In genomic region chr12:99131761-99132199, GRCh38 we compare ENCODE assay signal across 9 cellular contexts.
DNase-seq lines count a peak whose midpoint lies in the region; ATAC-seq and TF ChIP-seq lines count a peak whose summit lies in the region.
"Had no signal": no experiment of that assay in that cellular context is flagged by ENCODE, and none has a peak within 500 bp of the region (broad histone marks: within the 10 kb centered on the region; RNA-seq: fewer than 3 reads in every experiment).

No MANE protein-coding gene starts in this region.

- in situ Hi-C loops in HAP-1 (cut with MboI; ENCODE audit: low sequenced_read_pairs): no loop called here

- H3K9ac ChIP-seq in iPS-20b (ENCODE audit: low read depth, low read length): no peak overlapping the region; the same call in 1 of the 2 replicates

- CTCF ChIA-PET in Caco-2 (lab: Charles Lee): no interaction called here

- POLR2A ChIA-PET in Caco-2 (lab: Charles Lee): no interaction called here

- intact Hi-C loops in Right ventricle myocardium inferior (cut with DNase I) (no loop called here), cardiac septum (cut with DNase I) (no loop called here), Caco-2 (cut with micrococcal nuclease; ENCODE audit: unreplicated experiment) (no loop called here)

- DNase-seq in Right ventricle myocardium inferior (ENCODE audit: missing footprints) (peak; percentile 61), cardiac septum (ENCODE audit: low spot score) (no peak), SK-N-DZ (ENCODE audit: low spot score) (peak; percentile 65), erythroblast (lab: John Stamatoyannopoulos, UW) (no peak), Caco-2 (no peak), HAP-1 (ENCODE audit: low spot score in 2 of 2) (no peak)
- no peak for DNase-seq in activated effector memory CD4-positive, alpha-beta T cell treated with anti-CD3 and anti-CD28 coated beads, Interleukin-2, amount 50 U/mL, for 16 hours
- DNase-seq: immature natural killer cell had no signal

- peak overlapping the region; percentile 2; the same call in 1 of the 2 replicates for H3K4me3 ChIP-seq in iPS-20b (ENCODE audit: low read length)
- H3K4me3 ChIP-seq in Caco-2 (ENCODE audit: low read depth, low read length): no peak overlapping the region
- H3K4me3 ChIP-seq in HAP-1: no peak overlapping the region

- no peak for TF ChIP-seq POLR2A in erythroblast (IDR thresholded peaks at IDR 0.05; ENCODE audit: low read length)

- TF ChIP-seq CTCF in Caco-2 (IDR thresholded peaks at IDR 0.05; ENCODE audit: insufficient read depth in 1 of 2, low read depth in 1 of 2, low read length in 1 of 2, severe bottlenecking in 1 of 2, unreplicated experiment in 1 of 2): no peak

- H3K36me3 Mint-ChIP-seq in Caco-2 (ENCODE audit: insufficient read depth, unreplicated experiment): no peaks in the 10 kb centered on the region
- H3K36me3 Mint-ChIP-seq: immature natural killer cell had no signal

- BruUV-seq in Caco-2 (replicated peaks; lab: Mats Ljungman, UMichigan): no TSS peak

- H3K27me3 Mint-ChIP-seq in Caco-2 (ENCODE audit: insufficient read depth, unreplicated experiment): peaks cover 10% of the 10 kb centered on the region

- ATAC-seq in Right ventricle myocardium inferior: peak; percentile 79

- H3K36me3 ChIP-seq in iPS-20b (ENCODE audit: insufficient read depth, low read depth, low read length) (no peaks in the 10 kb centered on the region), Caco-2 (ENCODE audit: control insufficient read depth, insufficient read depth, low read length) (no peaks in the 10 kb centered on the region), HAP-1 (replicated peaks) (no peaks in the 10 kb centered on the region)

- H3K4me1 ChIP-seq in iPS-20b (ENCODE audit: insufficient read depth, low read length) (peaks cover 6% of the 10 kb centered on the region; the same call in 1 of the 2 replicates), Caco-2 (no peaks in the 10 kb centered on the region), HAP-1 (no peaks in the 10 kb centered on the region)

- H3K9me3 Mint-ChIP-seq in Caco-2 (ENCODE audit: unreplicated experiment): no peaks in the 10 kb centered on the region

- no peak overlapping the region for H3K4me3 Mint-ChIP-seq in Caco-2 (ENCODE audit: unreplicated experiment)
- H3K4me3 Mint-ChIP-seq: immature natural killer cell had no signal

- no peaks in the 10 kb centered on the region for H3K4me1 Mint-ChIP-seq in Caco-2 (ENCODE audit: low read depth, unreplicated experiment)
- H3K4me1 Mint-ChIP-seq: immature natural killer cell had no signal

- H3K27me3 ChIP-seq in iPS-20b (ENCODE audit: insufficient read depth, low read length) (no peaks in the 10 kb centered on the region), Caco-2 (replicated peaks; ENCODE audit: control insufficient read depth, insufficient read depth, low read length) (no peaks in the 10 kb centered on the region), HAP-1 (ENCODE audit: low read depth) (no peaks in the 10 kb centered on the region)

- H3K9me3 ChIP-seq in iPS-20b (ENCODE audit: insufficient read depth, low read depth, low read length): no peaks in the 10 kb centered on the region
- no peaks in the 10 kb centered on the region for H3K9me3 ChIP-seq in Caco-2
- no peaks in the 10 kb centered on the region for H3K9me3 ChIP-seq in HAP-1

- H3K27ac Mint-ChIP-seq in Caco-2 (ENCODE audit: unreplicated experiment): no peak overlapping the region
- H3K27ac Mint-ChIP-seq: immature natural killer cell had no signal

- H3K27ac ChIP-seq in iPS-20b (ENCODE audit: low read length): no peak overlapping the region

Comparison
In these comparisons a context has a peak if more than half of its experiments do, and no peak if none do; other contexts are left out.
1. DNase-seq: peak in Right ventricle myocardium inferior (single experiment) and SK-N-DZ (single experiment); none in cardiac septum (single experiment), activated effector memory CD4-positive, alpha-beta T cell treated with anti-CD3 and anti-CD28 coated beads, Interleukin-2, amount 50 U/mL, for 16 hours (single experiment), erythroblast (0 of 2), Caco-2 (0 of 2) and HAP-1 (0 of 2).